ENCODE assay signal across 3 cellular contexts in genomic region chr1:16559688-16560087, GRCh38. TPM values are rescaled to one million over a fixed set of nuclear protein-coding genes. Genes with fewer than 3 reads are reported as not detected.
"Had no signal": no experiment of that assay in that cellular context is flagged by ENCODE, and none has a peak within 500 bp of the region (broad histone marks: within the 10 kb centered on the region; RNA-seq: fewer than 3 reads in every experiment).

No MANE protein-coding gene starts in this region.

RNA-seq across cellular contexts. Expression of gene RNU1-1, which starts 45.6 kb away (rescaled TPM):
- total RNA-seq: HT1080 had no signal
- polyA plus RNA-seq: IgD-negative memory B cell, IMR-90 had no signal
